ENCODE assay signal across 22 cellular contexts in genomic region chr21:44321846-44322450, GRCh38. TPM values are rescaled to one million over a fixed set of nuclear protein-coding genes. Genes with fewer than 3 reads are reported as not detected.
A peak's percentile ranks its signal among the peaks of the same experiment; 100 is the strongest.
DNase-seq lines count a peak whose midpoint lies in the region; ATAC-seq, FAIRE-seq and TF ChIP-seq lines count a peak whose summit lies in the region.
"Had no signal": no experiment of that assay in that cellular context is flagged by ENCODE, and none has a peak within 500 bp of the region (broad histone marks: within the 10 kb centered on the region; RNA-seq: fewer than 3 reads in every experiment).

No MANE protein-coding gene starts in this region.

- no peaks in the 10 kb centered on the region for H3F3A ChIP-seq in GM23338 (replicated peaks; ENCODE audit: low read depth)

- peaks cover 3% of the 10 kb centered on the region; the same call in 1 of the 3 replicates for H3K36me3 Mint-ChIP-seq in GM23338 (ENCODE audit: low read depth)
- H3K36me3 Mint-ChIP-seq: CD4-positive, CD25-positive, alpha-beta regulatory T cell had no signal

- SMC1A ChIA-PET in GM12878 (lab: Charles Lee; ENCODE audit: uncharacterized antibody, unreplicated experiment): no interaction called here

- in situ Hi-C loops in GM12878 (cut with MboI): no loop called here

- H3K4me1 ChIP-seq in GM23338 (ENCODE audit: insufficient read depth) (no peaks in the 10 kb centered on the region), GM12878 (ENCODE audit: control insufficient read depth, insufficient read depth, low read length) (no peaks in the 10 kb centered on the region), neuronal stem cell (ENCODE audit: control insufficient read depth in 2 of 2, insufficient read depth in 1 of 2, low read depth in 1 of 2, low read length in 2 of 2) (no peaks in the 10 kb centered on the region), stomach (no peaks in the 10 kb centered on the region)
- H3K4me1 ChIP-seq: Caco-2 had no signal

- H3K18ac ChIP-seq in neuronal stem cell (ENCODE audit: low read length): no peak overlapping the region

- no peak for FAIRE-seq in GM12878 (lab: Jason Lieb, UNC)
- FAIRE-seq: A204.1, D721Med, G401.6, GM12892, GM18507, HTR-8/SVneo had no signal

- no peaks in the 10 kb centered on the region for H3K27me3 ChIP-seq in GM23338 (ENCODE audit: insufficient read depth)
- H3K27me3 ChIP-seq in H7 (ENCODE audit: control insufficient read depth, insufficient read depth, low read length): no peaks in the 10 kb centered on the region
- H3K27me3 ChIP-seq in GM12878 (replicated peaks in 1 of 2; ENCODE audit: control insufficient read depth in 2 of 2, insufficient read depth in 2 of 2, low read length in 1 of 2): no peaks in the 10 kb centered on the region
- H3K27me3 ChIP-seq in neuronal stem cell (ENCODE audit: control insufficient read depth in 3 of 3, insufficient read depth in 3 of 3, low read depth in 1 of 3, low read length in 3 of 3): no peaks in the 10 kb centered on the region
- H3K27me3 ChIP-seq in stomach: no peaks in the 10 kb centered on the region
- H3K27me3 ChIP-seq: BE2C had no signal

- no peak overlapping the region for H3K4ac ChIP-seq in neuronal stem cell (ENCODE audit: low read length)

- no peak overlapping the region for H3K27ac ChIP-seq in GM23338 (ENCODE audit: low read depth)
- no peak overlapping the region for H3K27ac ChIP-seq in GM12878 (ENCODE audit: control insufficient read depth, insufficient read depth)
- H3K27ac ChIP-seq in neuronal stem cell (replicated peaks; ENCODE audit: low read length): no peak overlapping the region
- H3K27ac ChIP-seq in stomach: no peak overlapping the region
- H3K27ac ChIP-seq: KMS-11 had no signal

- no peak overlapping the region for H3K14ac ChIP-seq in neuronal stem cell (ENCODE audit: low read length)

- H3K23ac ChIP-seq in neuronal stem cell (ENCODE audit: low read depth, low read length, poor library complexity): peak overlapping the region; percentile 58

- TF ChIP-seq CTCF in GM23338 (conservative IDR thresholded peaks at IDR 0.05; ENCODE audit: low read depth in 2 of 2): no peak
- no peak for TF ChIP-seq CTCF in GM12878 (IDR thresholded peaks at IDR 0.05 in 2 of 3, conservative IDR thresholded peaks at IDR 0.05 in 1 of 3; ENCODE audit: control insufficient read depth in 2 of 3, extremely low read depth in 1 of 3, insufficient read depth in 1 of 3, low read depth in 3 of 3, low read length in 3 of 3)
- no peak for TF ChIP-seq CTCF in stomach (IDR thresholded peaks at IDR 0.05)

- H4K20me1 ChIP-seq in GM23338 (replicated peaks; ENCODE audit: insufficient read depth) (no peaks in the 10 kb centered on the region), GM12878 (ENCODE audit: control insufficient read depth, insufficient read depth) (no peaks in the 10 kb centered on the region)

- DNase-seq in GM23338 (ENCODE audit: low spot score): no peak
- peak; percentile 80 for DNase-seq in H7
- no peak for DNase-seq in GM12878 (ENCODE audit: low read depth, low spot score)
- DNase-seq in neuronal stem cell (ENCODE audit: low spot score): no peak
- no peak for DNase-seq in HUDEP-2 (lab: John Stamatoyannopoulos, UW; ENCODE audit: unreplicated experiment in 76 of 76)
- no peak for DNase-seq in stomach
- DNase-seq: ACHN; BE2C; C1 segment of cervical spinal cord; Caco-2; CD4-positive, CD25-positive, alpha-beta regulatory T cell; CD8-positive, alpha-beta memory T cell; GOT3; HCEC 1CT; HFFc6 had no signal

- TF ChIP-seq EP300 in GM12878 (IDR thresholded peaks at IDR 0.05; ENCODE audit: borderline replicate concordance in 1 of 2, control insufficient read depth in 1 of 2, low read depth in 2 of 2, low read length in 2 of 2): no peak
- TF ChIP-seq EP300 in stomach (IDR thresholded peaks at IDR 0.05): no peak

- WGBS in GM12878 (ENCODE audit: insufficient coverage, insufficient replicate concordance, low lambda C conversion rate, missing lambda C conversion rate): 89% methylated on average over 23 of the region's 23 CpGs
- WGBS in neuronal stem cell (ENCODE audit: extremely low coverage in 2 of 2, insufficient read length in 2 of 2, insufficient replicate concordance in 1 of 2), 2 donors: no CpG with 5 or more reads among the region's 23 CpGs
- WGBS in stomach, 5 donors: 93 to 95% (median 93%) methylated on average over 9 to 23 of the region's 23 CpGs

- peak; percentile 32; the same call in 1 of the 2 replicates for TF ChIP-seq POLR2A in GM12878 (IDR thresholded peaks at IDR 0.05; ENCODE audit: low read depth, low read length)
- no peak for TF ChIP-seq POLR2A in stomach (IDR thresholded peaks at IDR 0.05)

- no peak overlapping the region for H2BK5ac ChIP-seq in neuronal stem cell (ENCODE audit: low read length)

- H3K4me3 ChIP-seq in GM23338: no peak overlapping the region
- no peak overlapping the region for H3K4me3 ChIP-seq in H7 (ENCODE audit: insufficient read depth, low read depth, low read length)
- H3K4me3 ChIP-seq in GM12878: no peak overlapping the region
- H3K4me3 ChIP-seq in neuronal stem cell (ENCODE audit: low read length in 2 of 2): no peak overlapping the region
- no peak overlapping the region for H3K4me3 ChIP-seq in stomach

- no peak overlapping the region for H2BK15ac ChIP-seq in neuronal stem cell (ENCODE audit: low read length)

- H3K4me3 Mint-ChIP-seq in GM23338: no peak overlapping the region
- H3K4me3 Mint-ChIP-seq: CD4-positive, CD25-positive, alpha-beta regulatory T cell; CD8-positive, alpha-beta memory T cell; HFFc6 had no signal

- H2AK5ac ChIP-seq in neuronal stem cell (ENCODE audit: low read depth, low read length): no peak overlapping the region

- H3K79me1 ChIP-seq in neuronal stem cell (ENCODE audit: low read depth, low read length): peaks cover 8% of the 10 kb centered on the region

- H4K91ac ChIP-seq in neuronal stem cell (ENCODE audit: low read depth, low read length, poor library complexity): no peak overlapping the region

- peaks cover 11% of the 10 kb centered on the region for H3K27me3 Mint-ChIP-seq in GM23338 (ENCODE audit: insufficient read depth, low read depth, poor library complexity)
- H3K27me3 Mint-ChIP-seq: CD4-positive, CD25-positive, alpha-beta regulatory T cell; CD8-positive, alpha-beta memory T cell had no signal

- intact Hi-C loops in GM12878 (cut with micrococcal nuclease; ENCODE audit: unreplicated experiment): no loop called here
- intact Hi-C loops in stomach (cut with DNase I; ENCODE audit: low total_unique reads): no loop called here

- no peak overlapping the region for H4K8ac ChIP-seq in neuronal stem cell (ENCODE audit: low read depth, low read length)

- H2AFZ ChIP-seq in GM23338 (no peak overlapping the region), GM12878 (ENCODE audit: control insufficient read depth, low read depth, low read length) (no peak overlapping the region), neuronal stem cell (ENCODE audit: low read length) (no peak overlapping the region)

- RAD21 ChIA-PET in GM12878 (lab: Charles Lee; ENCODE audit: unreplicated experiment): no interaction called here

- no peaks in the 10 kb centered on the region for H3K4me1 Mint-ChIP-seq in GM23338
- H3K4me1 Mint-ChIP-seq: CD4-positive, CD25-positive, alpha-beta regulatory T cell; CD8-positive, alpha-beta memory T cell had no signal

- TF ChIP-seq RAD21 in GM12878 (IDR thresholded peaks at IDR 0.05; ENCODE audit: insufficient read depth, low read depth, low read length): no peak

- no peak overlapping the region for H3K4me2 ChIP-seq in GM23338
- no peak overlapping the region for H3K4me2 ChIP-seq in GM12878 (ENCODE audit: control insufficient read depth, insufficient read depth)
- H3K4me2 ChIP-seq in neuronal stem cell (ENCODE audit: insufficient read depth, low read length, poor library complexity, severe bottlenecking): no peak overlapping the region
- H3K4me2 ChIP-seq: KMS-11 had no signal

- H3K9me3 Mint-ChIP-seq in GM23338: no peaks in the 10 kb centered on the region
- H3K9me3 Mint-ChIP-seq: CD8-positive, alpha-beta memory T cell; HFFc6 had no signal

- CTCF ChIA-PET in GM12878 (lab: Yijun Ruan, JAX): no interaction called here

- H2BK12ac ChIP-seq in neuronal stem cell (ENCODE audit: low read length): no peak overlapping the region

- no peaks in the 10 kb centered on the region for H3K36me3 ChIP-seq in GM23338 (ENCODE audit: insufficient read depth)
- peaks cover 6% of the 10 kb centered on the region for H3K36me3 ChIP-seq in H7 (replicated peaks; ENCODE audit: control insufficient read depth, insufficient read depth, low read length)
- H3K36me3 ChIP-seq in GM12878 (ENCODE audit: control insufficient read depth in 2 of 2, insufficient read depth in 2 of 2, low read length in 1 of 2): peaks cover 7 to 32% of the 10 kb centered on the region in 2 experiments; a peak in 3 of 4 replicates
- peaks cover 10 to 90% of the 10 kb centered on the region in 2 donors for H3K36me3 ChIP-seq in neuronal stem cell (replicated peaks in 1 of 2; ENCODE audit: control insufficient read depth in 2 of 2, insufficient read depth in 2 of 2, low read length in 2 of 2)
- peaks cover 55 to 100% (median 100%) of the 10 kb centered on the region in 4 donors for H3K36me3 ChIP-seq in stomach

- H3K9ac ChIP-seq in GM12878 (ENCODE audit: control insufficient read depth, insufficient read depth, low read length) (no peak overlapping the region), neuronal stem cell (ENCODE audit: low read depth, low read length, poor library complexity) (no peak overlapping the region)
- H3K9ac ChIP-seq: KMS-11 had no signal

- no TSS peak for BruUV-seq in GM12878 (replicated peaks; lab: Mats Ljungman, UMichigan)

- ATAC-seq in GM23338: peak; percentile 39
- ATAC-seq in GM12878: no peak

- no peaks in the 10 kb centered on the region for H3K79me2 ChIP-seq in GM23338 (replicated peaks; ENCODE audit: insufficient read depth)
- H3K79me2 ChIP-seq in GM12878 (ENCODE audit: control insufficient read depth, insufficient read depth, low read length): no peaks in the 10 kb centered on the region

- no peak overlapping the region for H2BK120ac ChIP-seq in neuronal stem cell (ENCODE audit: low read depth, low read length)

- no peaks in the 10 kb centered on the region for H3K9me3 ChIP-seq in GM12878 (replicated peaks; ENCODE audit: control insufficient read depth, insufficient read depth, low read length)
- no peaks in the 10 kb centered on the region for H3K9me3 ChIP-seq in neuronal stem cell (replicated peaks in 1 of 2; ENCODE audit: control insufficient read depth in 2 of 2, insufficient read depth in 1 of 2, low read depth in 1 of 2, low read length in 2 of 2)
- no peaks in the 10 kb centered on the region for H3K9me3 ChIP-seq in stomach
- H3K9me3 ChIP-seq: BE2C, Caco-2 had no signal

- H3K9me2 ChIP-seq in GM23338 (ENCODE audit: insufficient read depth): no peaks in the 10 kb centered on the region

- POLR2A ChIA-PET in GM12878 (lab: Charles Lee): no interaction called here

- no peak overlapping the region for H3K27ac Mint-ChIP-seq in GM23338
- H3K27ac Mint-ChIP-seq: CD4-positive, CD25-positive, alpha-beta regulatory T cell; HFFc6 had no signal

RNA-seq across cellular contexts. Expression of gene CFAP410, which starts 17.2 kb away (rescaled TPM):
- total RNA-seq in GM23338 (2014; rRNA removed; shearing (Covaris generic)): 23.2 and 24.0 TPM in 2 replicates
- 11.0 and 15.4 TPM in 2 replicates for polyA plus RNA-seq in GM23338 (2016; fragmentation: Nextera tagmentation; extraction: Ambion mirVana)
- 17.2 and 20.3 TPM in 2 replicates for total RNA-seq in H7 (2014; rRNA removed; shearing (Covaris generic))
- 19.8 and 23.7 TPM in 2 replicates for total RNA-seq in GM12878 (2013; cell fraction: nucleolus; rRNA removed)
- 16.8 and 24.6 TPM in 2 replicates for total RNA-seq in GM12878 (2014; rRNA removed)
- total RNA-seq in GM12878 (2014; rRNA removed; fragmentation: Illumina TruSeq; extraction: Trizol): 2.6 and 2.8 TPM in 2 replicates
- 20.3 and 23.6 TPM in 2 replicates for total RNA-seq in GM12878 (2021)
- polyA plus RNA-seq in GM12878 (2011; ENCODE audit: low read depth): 4.9 TPM
- polyA plus RNA-seq in GM12878 (2011; rRNA removed): 2.8 and 5.2 TPM in 2 replicates
- 8.2 and 16.1 TPM in 2 replicates for polyA plus RNA-seq in GM12878 (2011; cell fraction: cytosol; rRNA removed)
- 87.0 and 101 TPM in 2 replicates for polyA plus RNA-seq in GM12878 (2011; cell fraction: nucleus; rRNA removed)
- polyA plus RNA-seq in GM12878 (2012): 21.9 and 22.9 TPM in 2 replicates
- 0.52 and 1.3 TPM in 2 replicates for polyA plus RNA-seq in GM12878 (2014; fragmentation: Illumina TruSeq; extraction: Trizol)
- 1 to 10 TPM in 1 of 2 experiments, under 1 TPM in 1; 0.14 to 2.1 TPM for polyA plus RNA-seq in GM12878 (2014; fragmentation: Nextera tagmentation; extraction: Ambion mirVana)
- polyA plus RNA-seq in GM12878 (2014; rRNA removed): 24.8 and 27.1 TPM in 2 replicates
- polyA plus RNA-seq in GM12878 (2016; fragmentation: Nextera tagmentation; extraction: Ambion mirVana): 10 to 100 TPM; 17.5 to 20.9 TPM
- polyA minus RNA-seq in GM12878 (2011; rRNA and poly(A)+ RNA removed): 1.4 and 5.8 TPM in 2 replicates
- 1.8 and 2.8 TPM in 2 replicates for polyA minus RNA-seq in GM12878 (2011; cell fraction: cytosol; rRNA and poly(A)+ RNA removed)
- 7.5 and 11.9 TPM in 2 replicates for polyA minus RNA-seq in GM12878 (2011; cell fraction: nucleus; rRNA and poly(A)+ RNA removed)
- 13.0 TPM for polyA plus RNA-seq in neuronal stem cell (2013, experiment 1 of 2)
- 12.0 TPM for polyA plus RNA-seq in neuronal stem cell (2013, experiment 2 of 2)
- 100 to 1,000 TPM in 1 of 5 donors, 10 to 100 TPM in 4; 21.1 to 118 (median 32.2) TPM for total RNA-seq in stomach
- polyA plus RNA-seq in stomach: 10 to 100 TPM; 30.2 to 43.1 (median 39.0) TPM

RNA-seq across cellular contexts. Expression of gene PFKL, which starts 22.1 kb away (rescaled TPM):
- total RNA-seq in GM23338 (2014; rRNA removed; shearing (Covaris generic)): 92.3 and 106 TPM in 2 replicates
- polyA plus RNA-seq in GM23338 (2016; fragmentation: Nextera tagmentation; extraction: Ambion mirVana) (39.9 and 40.3 TPM in 2 replicates), GM12878 (2011; rRNA removed) (43.3 and 94.2 TPM in 2 replicates), GM12878 (2014; fragmentation: Illumina TruSeq; extraction: Trizol) (7.8 and 45.7 TPM in 2 replicates), GM12878 (2014; fragmentation: Nextera tagmentation; extraction: Ambion mirVana) (10 to 100 TPM in 1 of 2 experiments, 1 to 10 TPM in 1; 1.2 to 11.2 TPM), GM12878 (2014; rRNA removed) (130 and 154 TPM in 2 replicates), GM12878 (2016; fragmentation: Nextera tagmentation; extraction: Ambion mirVana) (100 to 1,000 TPM; 184 to 191 TPM), stomach (100 to 1,000 TPM in 1 of 3 donors, 10 to 100 TPM in 2; 83.0 to 120 (median 99.9) TPM)
- 149 and 158 TPM in 2 replicates for total RNA-seq in H7 (2014; rRNA removed; shearing (Covaris generic))
- 144 and 180 TPM in 2 replicates for total RNA-seq in GM12878 (2013; cell fraction: nucleolus; rRNA removed)
- total RNA-seq in GM12878 (2014; rRNA removed) (127 and 146 TPM in 2 replicates), GM12878 (2014; rRNA removed; fragmentation: Illumina TruSeq; extraction: Trizol) (52.6 and 56.1 TPM in 2 replicates), GM12878 (2021) (192 and 194 TPM in 2 replicates), stomach (100 to 1,000 TPM; 123 to 283 (median 139) TPM)
- 60.4 TPM for polyA plus RNA-seq in GM12878 (2011; ENCODE audit: low read depth)
- polyA plus RNA-seq in GM12878 (2011; cell fraction: cytosol; rRNA removed): 130 and 162 TPM in 2 replicates
- 550 and 578 TPM in 2 replicates for polyA plus RNA-seq in GM12878 (2011; cell fraction: nucleus; rRNA removed)
- 148 and 190 TPM in 2 replicates for polyA plus RNA-seq in GM12878 (2012)
- polyA minus RNA-seq in GM12878 (2011; rRNA and poly(A)+ RNA removed): 76.6 and 156 TPM in 2 replicates
- 59.1 and 73.4 TPM in 2 replicates for polyA minus RNA-seq in GM12878 (2011; cell fraction: cytosol; rRNA and poly(A)+ RNA removed)
- polyA minus RNA-seq in GM12878 (2011; cell fraction: nucleus; rRNA and poly(A)+ RNA removed): 62.3 and 85.3 TPM in 2 replicates
- polyA plus RNA-seq in neuronal stem cell (2013, experiment 1 of 2): 37.4 TPM
- polyA plus RNA-seq in neuronal stem cell (2013, experiment 2 of 2): 35.9 TPM

RNA-seq across cellular contexts. Expression of gene TRPM2, which starts 31.5 kb away (rescaled TPM):
- 0.83 and 2.0 TPM in 2 replicates for total RNA-seq in GM23338 (2014; rRNA removed; shearing (Covaris generic))
- polyA plus RNA-seq in GM23338 (2016; fragmentation: Nextera tagmentation; extraction: Ambion mirVana): 0.50 and 0.53 TPM in 2 replicates
- total RNA-seq in H7 (2014; rRNA removed; shearing (Covaris generic)): 0.42 and 0.48 TPM in 2 replicates
- total RNA-seq in GM12878 (2013; cell fraction: nucleolus; rRNA removed): 0.42 and 0.61 TPM in 2 replicates
- total RNA-seq in GM12878 (2014; rRNA removed): 2.6 and 2.7 TPM in 2 replicates
- 3.5 and 4.4 TPM in 2 replicates for total RNA-seq in GM12878 (2014; rRNA removed; fragmentation: Illumina TruSeq; extraction: Trizol)
- 9.1 and 9.9 TPM in 2 replicates for total RNA-seq in GM12878 (2021)
- 4.9 TPM for polyA plus RNA-seq in GM12878 (2011; ENCODE audit: low read depth)
- polyA plus RNA-seq in GM12878 (2011; rRNA removed): 0.03 and 0.17 TPM in 2 replicates
- 0.03 TPM in 1 of 2 replicates, not detected in the other for polyA plus RNA-seq in GM12878 (2011; cell fraction: cytosol; rRNA removed)
- 0.22 and 0.30 TPM in 2 replicates for polyA plus RNA-seq in GM12878 (2011; cell fraction: nucleus; rRNA removed)
- polyA plus RNA-seq in GM12878 (2012): 5.5 and 6.1 TPM in 2 replicates
- 0.86 and 2.4 TPM in 2 replicates for polyA plus RNA-seq in GM12878 (2014; fragmentation: Illumina TruSeq; extraction: Trizol)
- polyA plus RNA-seq in GM12878 (2014; fragmentation: Nextera tagmentation; extraction: Ambion mirVana): under 1 TPM; 0.34 to 0.82 TPM
- 4.1 and 4.8 TPM in 2 replicates for polyA plus RNA-seq in GM12878 (2014; rRNA removed)
- polyA plus RNA-seq in GM12878 (2016; fragmentation: Nextera tagmentation; extraction: Ambion mirVana): 1 to 10 TPM; 2.5 to 3.7 TPM
- 0.05 TPM in 1 of 2 replicates, not detected in the other for polyA minus RNA-seq in GM12878 (2011; rRNA and poly(A)+ RNA removed)
- polyA minus RNA-seq in GM12878 (2011; cell fraction: cytosol; rRNA and poly(A)+ RNA removed): 4.4 TPM in 1 of 2 replicates, not detected in the other
- polyA minus RNA-seq in GM12878 (2011; cell fraction: nucleus; rRNA and poly(A)+ RNA removed): under 0.01 and 0.38 TPM in 2 replicates
- polyA plus RNA-seq in neuronal stem cell (2013, experiment 1 of 2): 0.03 TPM
- polyA plus RNA-seq in neuronal stem cell (2013, experiment 2 of 2): 0.03 TPM
- total RNA-seq in stomach: 10 to 100 TPM in 1 of 5 donors, 1 to 10 TPM in 4; 1.3 to 10.3 (median 3.5) TPM
- polyA plus RNA-seq in stomach: 1 to 10 TPM; 1.9 to 2.7 (median 1.9) TPM

RNA-seq across cellular contexts. Expression of gene AIRE, which starts 36.3 kb away (rescaled TPM):
- 0.10 TPM in 1 of 2 replicates, not detected in the other for total RNA-seq in GM23338 (2014; rRNA removed; shearing (Covaris generic))
- not detected in 2 replicates for polyA plus RNA-seq in GM23338 (2016; fragmentation: Nextera tagmentation; extraction: Ambion mirVana)
- total RNA-seq in H7 (2014; rRNA removed; shearing (Covaris generic)): 0.07 and 0.31 TPM in 2 replicates
- 0.81 and 0.83 TPM in 2 replicates for total RNA-seq in GM12878 (2013; cell fraction: nucleolus; rRNA removed)
- not detected in 2 replicates for total RNA-seq in GM12878 (2014; rRNA removed)
- total RNA-seq in GM12878 (2014; rRNA removed; fragmentation: Illumina TruSeq; extraction: Trizol): not detected in 2 replicates
- 0.10 TPM in 1 of 2 replicates, not detected in the other for total RNA-seq in GM12878 (2021)
- polyA plus RNA-seq in GM12878 (2011; ENCODE audit: low read depth): not detected
- polyA plus RNA-seq in GM12878 (2011; rRNA removed): 0.03 and 0.05 TPM in 2 replicates
- polyA plus RNA-seq in GM12878 (2011; cell fraction: cytosol; rRNA removed): 0.04 and 0.08 TPM in 2 replicates
- 0.61 and 1.2 TPM in 2 replicates for polyA plus RNA-seq in GM12878 (2011; cell fraction: nucleus; rRNA removed)
- 0.04 TPM in 1 of 2 replicates, not detected in the other for polyA plus RNA-seq in GM12878 (2012)
- polyA plus RNA-seq in GM12878 (2014; fragmentation: Illumina TruSeq; extraction: Trizol): not detected in 2 replicates
- not detected for polyA plus RNA-seq in GM12878 (2014; fragmentation: Nextera tagmentation; extraction: Ambion mirVana)
- polyA plus RNA-seq in GM12878 (2014; rRNA removed): not detected in 2 replicates
- not detected for polyA plus RNA-seq in GM12878 (2016; fragmentation: Nextera tagmentation; extraction: Ambion mirVana)
- 0.10 and 0.15 TPM in 2 replicates for polyA minus RNA-seq in GM12878 (2011; rRNA and poly(A)+ RNA removed)
- not detected in 2 replicates for polyA minus RNA-seq in GM12878 (2011; cell fraction: cytosol; rRNA and poly(A)+ RNA removed)
- polyA minus RNA-seq in GM12878 (2011; cell fraction: nucleus; rRNA and poly(A)+ RNA removed): 0.10 and 0.12 TPM in 2 replicates
- polyA plus RNA-seq in neuronal stem cell (2013, experiment 1 of 2): not detected
- not detected for polyA plus RNA-seq in neuronal stem cell (2013, experiment 2 of 2)
- under 1 TPM in 2 of 5 donors, not detected in 3; 0.18 to 0.87 TPM for total RNA-seq in stomach
- polyA plus RNA-seq in stomach: not detected
- total RNA-seq: Caco-2; CD8-positive, alpha-beta memory T cell had no signal
